ENCODE assay signal across 2 cellular contexts in genomic region chr12:118033331-118033730, GRCh38.
TF ChIP-seq lines count a peak whose summit lies in the region.

No MANE protein-coding gene starts in this region.

TF ChIP-seq in HEK293, 187 proteins besides CTCF, POLR2A, EP300 and RAD21:
- TF ChIP-seq ZNF580 (tag by site-specific recombination; IDR thresholded peaks at IDR 0.05) (no peak), ZNF677 (tag by site-specific recombination; IDR thresholded peaks at IDR 0.05) (peak; percentile 71; the same call in 1 of the 2 replicates)

TF ChIP-seq in K562, 482 proteins besides CTCF, POLR2A, EP300 and RAD21:
- TF ChIP-seq HSF4 (CRISPR knock-in tag; IDR thresholded peaks at IDR 0.05; ENCODE audit: borderline replicate concordance) (no peak), PCBP2 (IDR thresholded peaks at IDR 0.05; ENCODE audit: low read depth, low read length, poor library complexity, severe bottlenecking) (no peak), POLR2H (tag; IDR thresholded peaks at IDR 0.05; ENCODE audit: low read depth) (0 out of 2 replicates have a peak, but pooled peaks have one; percentile 17), RBM22 (IDR thresholded peaks at IDR 0.05; ENCODE audit: low read depth, low read length, poor library complexity, severe bottlenecking) (no peak), TAF15 (IDR thresholded peaks at IDR 0.05; ENCODE audit: low read depth, low read length) (no peak), ZC3H4 (CRISPR knock-in tag; IDR thresholded peaks at IDR 0.05; ENCODE audit: borderline replicate concordance) (no peak), ELF4 (CRISPR knock-in tag; IDR thresholded peaks at IDR 0.05) (no peak)
